In genomic region chr15:51846066-51846462, GRCh38 we compare ENCODE assay signal across 9 cellular contexts. TPM values are rescaled to one million over a fixed set of nuclear protein-coding genes. Genes with fewer than 3 reads are reported as not detected.
DNase-seq lines count a peak whose midpoint lies in the region; ATAC-seq, FAIRE-seq and TF ChIP-seq lines count a peak whose summit lies in the region.
"Had no signal": no experiment of that assay in that cellular context is flagged by ENCODE, and none has a peak within 500 bp of the region (broad histone marks: within the 10 kb centered on the region; RNA-seq: fewer than 3 reads in every experiment).

No MANE protein-coding gene starts in this region.

- peaks cover 98% of the 10 kb centered on the region for H3K79me2 ChIP-seq in PC-3 (ENCODE audit: low read length)
- peaks cover 92% of the 10 kb centered on the region for H3K79me2 ChIP-seq in endothelial cell of umbilical vein (ENCODE audit: control insufficient read depth, insufficient read depth, low read length)

- H3F3A ChIP-seq in PC-3 (ENCODE audit: low read length, unreplicated experiment), result no peaks in the 10 kb centered on the region

- H3K4me2 ChIP-seq in PC-3 (ENCODE audit: low read length), result peak overlapping the region; percentile 59
- peak overlapping the region; percentile 93 for H3K4me2 ChIP-seq in endothelial cell of umbilical vein (ENCODE audit: insufficient read depth, low read length)

- H3K27me3 Mint-ChIP-seq in CD4-positive, alpha-beta memory T cell, result no peaks in the 10 kb centered on the region
- H3K27me3 Mint-ChIP-seq: progenitor cell of endocrine pancreas had no signal

- TF ChIP-seq POLR2A in endothelial cell of umbilical vein (IDR thresholded peaks at IDR 0.05; ENCODE audit: low read depth, low read length) (no peak), gastrocnemius medialis (IDR thresholded peaks at IDR 0.05) (no peak)

- CTCF ChIA-PET in CD4-positive, alpha-beta memory T cell (lab: Charles Lee; ENCODE audit: partially characterized antibody), result interaction anchor here (0.9 to 1.4 kb wide), 2 partner anchors 16 to 40 kb away, joined by 3 to 4 read pairs; no protein-coding TSS in a partner anchor
- CTCF ChIA-PET in PC-3 (lab: Charles Lee) (no interaction called here), endothelial cell of umbilical vein (lab: Charles Lee) (interaction anchor here (1.4 to 2.0 kb wide), 4 partner anchors 16 to 69 kb away, joined by 3 to 7 read pairs (median 4); partner anchors contain the start of gene TMOD3)

- intact Hi-C loops in CD4-positive, alpha-beta memory T cell (cut with micrococcal nuclease), result no loop called here
- intact Hi-C loops in PC-3 (cut with micrococcal nuclease), result no loop called here
- intact Hi-C loops in endothelial cell of umbilical vein (cut with micrococcal nuclease), result loop anchor here (1.0 to 2.0 kb wide), 5 partner anchors 16 to 69 kb away; no protein-coding TSS in a partner anchor
- intact Hi-C loops in gastrocnemius medialis (cut with DNase I; ENCODE audit: low total_unique reads), result no loop called here

- peak overlapping the region in 4 of 7 donors; percentile 8 to 45 (median 24) for H3K27ac Mint-ChIP-seq in CD4-positive, alpha-beta memory T cell
- H3K27ac Mint-ChIP-seq: progenitor cell of endocrine pancreas had no signal

- in situ Hi-C loops in gastrocnemius medialis (cut with MboI; ENCODE audit: low sequenced_read_pairs in 4 of 4), result no loop called here

- DNase-seq in CD4-positive, alpha-beta memory T cell, result no peak
- DNase-seq in PC-3, result no peak
- no peak for DNase-seq in endothelial cell of umbilical vein (ENCODE audit: low read depth, low spot score)
- DNase-seq in gastrocnemius medialis, result no peak
- no peak for DNase-seq in AG08395 (ENCODE audit: low spot score)
- DNase-seq in NCI-H2081 treated with DMSO at 0.1 percent for 48 hours (lab: John Stamatoyannopoulos, UW), result no peak

- no peak for FAIRE-seq in endothelial cell of umbilical vein (lab: Jason Lieb, UNC)

- no peaks in the 10 kb centered on the region for H3K9me3 ChIP-seq in CD4-positive, alpha-beta memory T cell (ENCODE audit: control insufficient read depth in 1 of 2, low read length in 2 of 2)
- no peaks in the 10 kb centered on the region for H3K9me3 ChIP-seq in PC-3 (ENCODE audit: low read length)
- H3K9me3 ChIP-seq in endothelial cell of umbilical vein (replicated peaks; ENCODE audit: control insufficient read depth, insufficient read depth, low read length), result no peaks in the 10 kb centered on the region
- no peaks in the 10 kb centered on the region for H3K9me3 ChIP-seq in gastrocnemius medialis

- no peaks in the 10 kb centered on the region for H3K9me3 Mint-ChIP-seq in CD4-positive, alpha-beta memory T cell

- H3K9me2 ChIP-seq in PC-3 (replicated peaks; ENCODE audit: low read length), result no peaks in the 10 kb centered on the region

- BruUV-seq in PC-3 (replicated peaks; lab: Mats Ljungman, UMichigan) (no TSS peak), endothelial cell of umbilical vein (replicated peaks; lab: Mats Ljungman, UMichigan) (TSS peak; percentile 72)

- H3K36me3 Mint-ChIP-seq in CD4-positive, alpha-beta memory T cell, result peaks cover 6% of the 10 kb centered on the region in 2 donors

- H2AFZ ChIP-seq in PC-3 (ENCODE audit: low read length) (no peak overlapping the region), endothelial cell of umbilical vein (ENCODE audit: low read depth, low read length) (no peak overlapping the region)

- ATAC-seq in PC-3, result no peak
- ATAC-seq in gastrocnemius medialis, result no peak
- no peak for ATAC-seq in HG02798 (IDR thresholded peaks at IDR 0.05; ENCODE audit: poor library complexity, unreplicated experiment)

- H3K4me1 Mint-ChIP-seq in CD4-positive, alpha-beta memory T cell, result peaks cover 60 to 87% (median 72%) of the 10 kb centered on the region in 4 donors

- H3K9me1 ChIP-seq in endothelial cell of umbilical vein (replicated peaks; ENCODE audit: control insufficient read depth, extremely low read depth, insufficient read depth, low read length), result no peaks in the 10 kb centered on the region

- H3K4me3 ChIP-seq in CD4-positive, alpha-beta memory T cell (ENCODE audit: low read length in 2 of 2), result no peak overlapping the region
- H3K4me3 ChIP-seq in PC-3 (ENCODE audit: low read length), result peak overlapping the region; percentile 21; the same call in 1 of the 2 replicates
- peak overlapping the region in 1 of 3 experiments; percentile 24 for H3K4me3 ChIP-seq in endothelial cell of umbilical vein (replicated peaks in 1 of 3; ENCODE audit: insufficient read depth in 1 of 3, low read depth in 1 of 3, low read length in 3 of 3)
- no peak overlapping the region for H3K4me3 ChIP-seq in gastrocnemius medialis
- H3K4me3 ChIP-seq: cardiac muscle cell had no signal

- no peak overlapping the region for H3K27ac ChIP-seq in CD4-positive, alpha-beta memory T cell (ENCODE audit: low read depth, low read length)
- H3K27ac ChIP-seq in PC-3 (ENCODE audit: low read length) (peak overlapping the region; percentile 82), endothelial cell of umbilical vein (ENCODE audit: insufficient read depth, low read depth, low read length) (peak overlapping the region; percentile 93), gastrocnemius medialis (peak overlapping the region in 3 of 4 donors; percentile 4 to 59 (median 41))
- H3K27ac ChIP-seq: cardiac muscle cell had no signal

- H3K9ac ChIP-seq in PC-3 (ENCODE audit: low read length), result peak overlapping the region; percentile 29; the same call in 1 of the 2 replicates
- peak overlapping the region; percentile 66 for H3K9ac ChIP-seq in endothelial cell of umbilical vein (replicated peaks; ENCODE audit: extremely low read depth, insufficient read depth, low read length)

- peak overlapping the region in 3 of 8 donors; percentile 56 to 60 (median 59) for H3K4me3 Mint-ChIP-seq in CD4-positive, alpha-beta memory T cell

- H4K20me1 ChIP-seq in PC-3 (ENCODE audit: low read length) (peaks cover 12% of the 10 kb centered on the region; the same call in 1 of the 2 replicates), endothelial cell of umbilical vein (replicated peaks; ENCODE audit: control insufficient read depth, extremely low read depth, insufficient read depth, low read length) (no peaks in the 10 kb centered on the region)

- no peaks in the 10 kb centered on the region for H3K36me3 ChIP-seq in CD4-positive, alpha-beta memory T cell (ENCODE audit: insufficient read depth, low read length)
- H3K36me3 ChIP-seq in PC-3 (ENCODE audit: low read depth, low read length) (no peaks in the 10 kb centered on the region), endothelial cell of umbilical vein (ENCODE audit: control insufficient read depth in 2 of 2, extremely low read depth in 1 of 2, insufficient read depth in 2 of 2, low read length in 2 of 2) (no peaks in the 10 kb centered on the region), gastrocnemius medialis (no peaks in the 10 kb centered on the region)
- H3K36me3 ChIP-seq: cardiac muscle cell had no signal

- H3K4me1 ChIP-seq in CD4-positive, alpha-beta memory T cell (ENCODE audit: insufficient read depth, low read length), result peaks cover 77% of the 10 kb centered on the region
- H3K4me1 ChIP-seq in PC-3 (ENCODE audit: insufficient read depth, low read length), result peaks cover 54% of the 10 kb centered on the region
- H3K4me1 ChIP-seq in endothelial cell of umbilical vein (ENCODE audit: control insufficient read depth, extremely low read depth, insufficient read depth, low read length), result peaks cover 77% of the 10 kb centered on the region
- peaks cover 24 to 58% of the 10 kb centered on the region in 2 donors for H3K4me1 ChIP-seq in gastrocnemius medialis

- dilution Hi-C loops in endothelial cell of umbilical vein (cut with MboI; ENCODE audit: extremely low pct_ligation_motif_present, low sequenced_read_pairs), result no loop called here

- H3K27me3 ChIP-seq in CD4-positive, alpha-beta memory T cell (ENCODE audit: insufficient read depth, low read length), result no peaks in the 10 kb centered on the region
- H3K27me3 ChIP-seq in PC-3 (ENCODE audit: low read length) (no peaks in the 10 kb centered on the region), endothelial cell of umbilical vein (ENCODE audit: control insufficient read depth in 2 of 2, insufficient read depth in 2 of 2, low read length in 2 of 2) (no peaks in the 10 kb centered on the region), gastrocnemius medialis (no peaks in the 10 kb centered on the region)
- H3K27me3 ChIP-seq: cardiac muscle cell had no signal

- TF ChIP-seq CTCF in PC-3 (conservative IDR thresholded peaks at IDR 0.05; ENCODE audit: low read depth, low read length), result no peak
- TF ChIP-seq CTCF in endothelial cell of umbilical vein (IDR thresholded peaks at IDR 0.05; ENCODE audit: extremely low read depth in 1 of 2, insufficient read depth in 1 of 2, low read depth in 1 of 2, low read length in 2 of 2), result no peak
- TF ChIP-seq CTCF in gastrocnemius medialis (IDR thresholded peaks at IDR 0.05 in 4 of 5, conservative IDR thresholded peaks at IDR 0.05 in 1 of 5), result no peak

- POLR2A ChIA-PET in CD4-positive, alpha-beta memory T cell (lab: Charles Lee; ENCODE audit: partially characterized antibody), result interaction anchor here (1.2 kb wide), 1 partner anchor 16 kb away, joined by 4 read pairs; no protein-coding TSS in a partner anchor
- POLR2A ChIA-PET in PC-3 (lab: Charles Lee; ENCODE audit: unreplicated experiment) (no interaction called here), endothelial cell of umbilical vein (lab: Charles Lee) (no interaction called here)

TF ChIP-seq in endothelial cell of umbilical vein, 7 proteins besides CTCF, POLR2A, EP300 and RAD21:
- TF ChIP-seq EZH2 (IDR thresholded peaks at IDR 0.05; ENCODE audit: borderline replicate concordance, low read depth, low read length, severe bottlenecking), result no peak

RNA-seq across cellular contexts. Expression of gene TMOD3, which starts 16.6 kb away (rescaled TPM):
- 10 to 100 TPM; 53.6 to 59.3 TPM for total RNA-seq in CD4-positive, alpha-beta memory T cell
- 10 to 100 TPM; 37.8 to 39.2 TPM for polyA plus RNA-seq in CD4-positive, alpha-beta memory T cell
- total RNA-seq in PC-3 (2014; rRNA removed) (35.5 and 43.9 TPM in 2 replicates), endothelial cell of umbilical vein (63.7 and 64.3 TPM in 2 replicates), gastrocnemius medialis (1 to 10 TPM; 6.2 to 9.2 (median 6.7) TPM)
- polyA plus RNA-seq in endothelial cell of umbilical vein, result 7.6 and 10.4 TPM in 2 replicates
- polyA plus RNA-seq in endothelial cell of umbilical vein (2011; cell fraction: cytosol; rRNA removed), result 11.2 and 12.1 TPM in 2 replicates
- 11.2 and 15.0 TPM in 2 replicates for polyA plus RNA-seq in endothelial cell of umbilical vein (2011; cell fraction: nucleus; rRNA removed)
- 23.2 and 28.8 TPM in 2 replicates for polyA plus RNA-seq in endothelial cell of umbilical vein (2012)
- 24.7 and 41.7 TPM in 2 replicates for polyA minus RNA-seq in endothelial cell of umbilical vein
- polyA minus RNA-seq in endothelial cell of umbilical vein (2011; cell fraction: cytosol; rRNA and poly(A)+ RNA removed), result 17.8 TPM
- polyA minus RNA-seq in endothelial cell of umbilical vein (2011; cell fraction: nucleus; rRNA and poly(A)+ RNA removed), result 42.3 and 50.2 TPM in 2 replicates
